In genomic region chr3:52541050-52541449, GRCh38 we compare ENCODE assay signal across 23 cellular contexts. TPM values are rescaled to one million over a fixed set of nuclear protein-coding genes. Genes with fewer than 3 reads are reported as not detected.
A peak's percentile ranks its signal among the peaks of the same experiment; 100 is the strongest.
DNase-seq lines count a peak whose midpoint lies in the region; ATAC-seq and TF ChIP-seq lines count a peak whose summit lies in the region.
"Had no signal": no experiment of that assay in that cellular context is flagged by ENCODE, and none has a peak within 500 bp of the region (broad histone marks: within the 10 kb centered on the region; RNA-seq: fewer than 3 reads in every experiment).

No MANE protein-coding gene starts in this region.

- CTCF ChIA-PET in activated CD4-positive, alpha-beta T cell treated with anti-CD3 and anti-CD28 coated beads for 36 hours (lab: Charles Lee), result interaction anchor here (0.6 to 1.2 kb wide), 3 partner anchors 9 to 696 kb away, joined by 3 to 4 read pairs (median 3); no protein-coding TSS in a partner anchor

- ATAC-seq in activated CD4-positive, alpha-beta T cell treated with anti-CD3 and anti-CD28 coated beads for 36 hours, result no peak
- no peak for ATAC-seq in activated naive CD8-positive, alpha-beta T cell treated with anti-CD3 and anti-CD28 coated beads, Interleukin-2, amount 50 U/mL, for 24 hours
- no peak for ATAC-seq in activated T-helper 17 cell treated with anti-CD3 and anti-CD28 coated beads, Interleukin-2, amount 50 U/mL, for 72 hours (replicated peaks)
- ATAC-seq in GM18909 (IDR thresholded peaks at IDR 0.05; ENCODE audit: poor library complexity, unreplicated experiment), result no peak

- TF ChIP-seq CTCF in progenitor cell of endocrine pancreas (IDR thresholded peaks at IDR 0.05; ENCODE audit: unreplicated experiment), result no peak

- no peaks in the 10 kb centered on the region for H3K27me3 Mint-ChIP-seq in activated CD4-positive, alpha-beta T cell treated with anti-CD3 and anti-CD28 coated beads for 36 hours
- peaks cover 3% of the 10 kb centered on the region for H3K27me3 Mint-ChIP-seq in activated naive CD8-positive, alpha-beta T cell treated with anti-CD3 and anti-CD28 coated beads for 36 hours
- H3K27me3 Mint-ChIP-seq in activated naive CD8-positive, alpha-beta T cell treated with anti-CD3 and anti-CD28 coated beads, Interleukin-2, amount 50 U/mL, for 24 hours, result no peaks in the 10 kb centered on the region
- no peaks in the 10 kb centered on the region for H3K27me3 Mint-ChIP-seq in activated T-helper 17 cell treated with anti-CD3 and anti-CD28 coated beads, Interleukin-2, amount 50 U/mL, for 72 hours
- no peaks in the 10 kb centered on the region for H3K27me3 Mint-ChIP-seq in progenitor cell of endocrine pancreas

- no peak for DNase-seq in activated CD4-positive, alpha-beta T cell treated with anti-CD3 and anti-CD28 coated beads for 36 hours
- no peak for DNase-seq in activated CD4-positive, alpha-beta T cell treated with anti-CD3 and anti-CD28 coated beads, Interleukin-2, amount 50 U/mL, for 1 hour
- DNase-seq in activated naive CD8-positive, alpha-beta T cell treated with anti-CD3 and anti-CD28 coated beads for 36 hours, result no peak
- DNase-seq in activated naive CD8-positive, alpha-beta T cell treated with anti-CD3 and anti-CD28 coated beads, Interleukin-2, amount 50 U/mL, for 24 hours, result no peak
- DNase-seq in progenitor cell of endocrine pancreas (ENCODE audit: low spot score, unreplicated experiment), result no peak
- DNase-seq: 8988T, AML-193, C1 segment of cervical spinal cord, Karpas-422, MV-4-11, NCI-H1105 treated with DMSO at 0.1 percent for 48 hours, NCI-H2029 treated with DMSO at 0.1 percent for 48 hours, NCI-H226, NCI-H510A treated with DMSO at 0.1 percent for 48 hours, NCI-H748 treated with DMSO at 0.1 percent for 48 hours, PC-9, RPMI8226, SHP77 had no signal

- H3K36me3 Mint-ChIP-seq in activated CD4-positive, alpha-beta T cell treated with anti-CD3 and anti-CD28 coated beads for 36 hours (ENCODE audit: low read depth), result peaks cover 46% of the 10 kb centered on the region
- peaks cover 37% of the 10 kb centered on the region for H3K36me3 Mint-ChIP-seq in activated naive CD8-positive, alpha-beta T cell treated with anti-CD3 and anti-CD28 coated beads for 36 hours
- peaks cover 37% of the 10 kb centered on the region for H3K36me3 Mint-ChIP-seq in activated naive CD8-positive, alpha-beta T cell treated with anti-CD3 and anti-CD28 coated beads, Interleukin-2, amount 50 U/mL, for 24 hours (ENCODE audit: low read depth)
- H3K36me3 Mint-ChIP-seq in activated T-helper 17 cell treated with anti-CD3 and anti-CD28 coated beads, Interleukin-2, amount 50 U/mL, for 72 hours (ENCODE audit: low read depth), result peaks cover 80% of the 10 kb centered on the region
- H3K36me3 Mint-ChIP-seq in progenitor cell of endocrine pancreas (ENCODE audit: insufficient read depth), result peaks cover 7% of the 10 kb centered on the region

- intact Hi-C loops in activated CD4-positive, alpha-beta T cell treated with anti-CD3 and anti-CD28 coated beads for 36 hours (cut with DNase I, micrococcal nuclease), result no loop called here

- H3K4me3 Mint-ChIP-seq in activated CD4-positive, alpha-beta T cell treated with anti-CD3 and anti-CD28 coated beads for 36 hours, result no peak overlapping the region
- no peak overlapping the region for H3K4me3 Mint-ChIP-seq in activated naive CD8-positive, alpha-beta T cell treated with anti-CD3 and anti-CD28 coated beads for 36 hours
- H3K4me3 Mint-ChIP-seq in activated naive CD8-positive, alpha-beta T cell treated with anti-CD3 and anti-CD28 coated beads, Interleukin-2, amount 50 U/mL, for 24 hours, result no peak overlapping the region
- H3K4me3 Mint-ChIP-seq in activated T-helper 17 cell treated with anti-CD3 and anti-CD28 coated beads, Interleukin-2, amount 50 U/mL, for 72 hours, result no peak overlapping the region
- no peak overlapping the region for H3K4me3 Mint-ChIP-seq in progenitor cell of endocrine pancreas (ENCODE audit: low read depth)

- POLR2A ChIA-PET in activated CD4-positive, alpha-beta T cell treated with anti-CD3 and anti-CD28 coated beads for 36 hours (lab: Charles Lee), result no interaction called here

- H3K4me1 Mint-ChIP-seq in activated CD4-positive, alpha-beta T cell treated with anti-CD3 and anti-CD28 coated beads for 36 hours, result peaks cover 33% of the 10 kb centered on the region
- peaks cover 30% of the 10 kb centered on the region for H3K4me1 Mint-ChIP-seq in activated naive CD8-positive, alpha-beta T cell treated with anti-CD3 and anti-CD28 coated beads for 36 hours
- peaks cover 39% of the 10 kb centered on the region for H3K4me1 Mint-ChIP-seq in activated naive CD8-positive, alpha-beta T cell treated with anti-CD3 and anti-CD28 coated beads, Interleukin-2, amount 50 U/mL, for 24 hours
- H3K4me1 Mint-ChIP-seq in activated T-helper 17 cell treated with anti-CD3 and anti-CD28 coated beads, Interleukin-2, amount 50 U/mL, for 72 hours, result peaks cover 23% of the 10 kb centered on the region
- peaks cover 25% of the 10 kb centered on the region for H3K4me1 Mint-ChIP-seq in progenitor cell of endocrine pancreas (ENCODE audit: low read depth)

- peak overlapping the region; percentile 11 for H3K27ac Mint-ChIP-seq in activated CD4-positive, alpha-beta T cell treated with anti-CD3 and anti-CD28 coated beads for 36 hours
- H3K27ac Mint-ChIP-seq in activated naive CD8-positive, alpha-beta T cell treated with anti-CD3 and anti-CD28 coated beads for 36 hours, result peak overlapping the region; percentile 38
- H3K27ac Mint-ChIP-seq in activated naive CD8-positive, alpha-beta T cell treated with anti-CD3 and anti-CD28 coated beads, Interleukin-2, amount 50 U/mL, for 24 hours, result no peak overlapping the region
- peak overlapping the region; percentile 67 for H3K27ac Mint-ChIP-seq in activated T-helper 17 cell treated with anti-CD3 and anti-CD28 coated beads, Interleukin-2, amount 50 U/mL, for 72 hours
- peak overlapping the region; percentile 31 for H3K27ac Mint-ChIP-seq in progenitor cell of endocrine pancreas

- no peaks in the 10 kb centered on the region for H3K9me3 Mint-ChIP-seq in activated CD4-positive, alpha-beta T cell treated with anti-CD3 and anti-CD28 coated beads for 36 hours (ENCODE audit: low read depth)
- no peaks in the 10 kb centered on the region for H3K9me3 Mint-ChIP-seq in activated naive CD8-positive, alpha-beta T cell treated with anti-CD3 and anti-CD28 coated beads for 36 hours
- no peaks in the 10 kb centered on the region for H3K9me3 Mint-ChIP-seq in activated naive CD8-positive, alpha-beta T cell treated with anti-CD3 and anti-CD28 coated beads, Interleukin-2, amount 50 U/mL, for 24 hours
- no peaks in the 10 kb centered on the region for H3K9me3 Mint-ChIP-seq in activated T-helper 17 cell treated with anti-CD3 and anti-CD28 coated beads, Interleukin-2, amount 50 U/mL, for 72 hours
- H3K9me3 Mint-ChIP-seq in progenitor cell of endocrine pancreas (ENCODE audit: low read depth), result no peaks in the 10 kb centered on the region

RNA-seq across cellular contexts. Expression of gene UQCC5, which starts 4.6 kb away (rescaled TPM):
- 10 to 100 TPM; 12.0 to 12.7 TPM for total RNA-seq in activated CD4-positive, alpha-beta T cell treated with anti-CD3 and anti-CD28 coated beads for 36 hours
- 10 to 100 TPM; 23.4 to 23.6 TPM for total RNA-seq in activated naive CD8-positive, alpha-beta T cell treated with anti-CD3 and anti-CD28 coated beads for 36 hours
- 10 to 100 TPM in 1 of 2 donors, 1 to 10 TPM in 1; 7.9 to 12.0 TPM for total RNA-seq in activated T-helper 17 cell treated with anti-CD3 and anti-CD28 coated beads, Interleukin-2, amount 50 U/mL, for 72 hours
- 14.2 and 18.9 TPM in 2 replicates for total RNA-seq in progenitor cell of endocrine pancreas

RNA-seq across cellular contexts. Expression of gene NT5DC2, which starts 7.4 kb away (rescaled TPM):
- 10 to 100 TPM; 35.6 to 59.1 TPM for total RNA-seq in activated CD4-positive, alpha-beta T cell treated with anti-CD3 and anti-CD28 coated beads for 36 hours
- total RNA-seq in activated naive CD8-positive, alpha-beta T cell treated with anti-CD3 and anti-CD28 coated beads for 36 hours, result 10 to 100 TPM; 66.6 to 73.4 TPM
- 10 to 100 TPM; 23.3 to 54.7 TPM for total RNA-seq in activated T-helper 17 cell treated with anti-CD3 and anti-CD28 coated beads, Interleukin-2, amount 50 U/mL, for 72 hours
- 269 and 271 TPM in 2 replicates for total RNA-seq in progenitor cell of endocrine pancreas

RNA-seq across cellular contexts. Expression of gene STAB1, which starts 45.9 kb away (rescaled TPM):
- under 1 TPM; 0.09 to 0.14 TPM for total RNA-seq in activated CD4-positive, alpha-beta T cell treated with anti-CD3 and anti-CD28 coated beads for 36 hours
- total RNA-seq in activated naive CD8-positive, alpha-beta T cell treated with anti-CD3 and anti-CD28 coated beads for 36 hours, result under 1 TPM; 0.08 to 0.10 TPM
- total RNA-seq in activated T-helper 17 cell treated with anti-CD3 and anti-CD28 coated beads, Interleukin-2, amount 50 U/mL, for 72 hours, result under 1 TPM; 0.19 to 0.26 TPM
- total RNA-seq in progenitor cell of endocrine pancreas, result 0.27 and 0.46 TPM in 2 replicates
- total RNA-seq: Daoy, H4, M059J had no signal
